ENCODE assay signal across 15 cellular contexts in genomic region chr5:43664641-43665040, GRCh38.
"Had no signal": no experiment of that assay in that cellular context is flagged by ENCODE, and none has a peak within 500 bp of the region (broad histone marks: within the 10 kb centered on the region; RNA-seq: fewer than 3 reads in every experiment).

No MANE protein-coding gene starts in this region.

- H3K4me3 ChIP-seq: cardiac muscle cell, gastroesophageal sphincter, tibial artery, vagina had no signal

- H2AFZ ChIP-seq: parathyroid adenoma had no signal

- H3K9ac ChIP-seq: parathyroid adenoma had no signal

- DNase-seq: activated CD4-positive, alpha-beta T cell treated with anti-CD3 and anti-CD28 coated beads, Interleukin-2, amount 50 U/mL, for 4 hours; activated CD4-positive, CD25-positive, alpha-beta regulatory T cell treated with anti-CD3 and anti-CD28 coated beads, Interleukin-2, amount 50 U/mL, for 72 hours; activated naive CD4-positive, alpha-beta T cell treated with anti-CD3 and anti-CD28 coated beads for 36 hours; islet precursor cell; left ventricle myocardium superior; naive thymus-derived CD8-positive, alpha-beta T cell; T-helper 1 cell; T1000; tibial artery had no signal

- H3K36me3 ChIP-seq: vagina had no signal

- ATAC-seq: esophagus mucosa; gastroesophageal sphincter; naive thymus-derived CD8-positive, alpha-beta T cell; stimulated activated effector memory CD8-positive, alpha-beta T cell treated with anti-CD3 and anti-CD28 coated beads, Interleukin-12 subunit alpha, Interleukin-12 subunit beta, amount 100 ng/mL, for 72 hours had no signal

- H3K27me3 ChIP-seq: cardiac muscle cell, gastroesophageal sphincter, tibial artery, vagina had no signal

- H3K4me1 ChIP-seq: parathyroid adenoma, vagina had no signal

- H3K27ac ChIP-seq: cardiac muscle cell, gastroesophageal sphincter, parathyroid adenoma, tibial artery had no signal

- H3K9me3 ChIP-seq: gastroesophageal sphincter, tibial artery, vagina had no signal
